Comparison of ENCODE assay signal across 27 cellular contexts in genomic region chr2:15860051-15860663, GRCh38.
"Had no signal": no experiment of that assay in that cellular context is flagged by ENCODE, and none has a peak within 500 bp of the region (broad histone marks: within the 10 kb centered on the region; RNA-seq: fewer than 3 reads in every experiment).

No MANE protein-coding gene starts in this region.

- DNase-seq: colonic mucosa; cortex of kidney; dermis blood vessel endothelial cell; dorsolateral prefrontal cortex; effector CD4-positive, alpha-beta T cell; effector CD8-positive, alpha-beta T cell; effector memory CD4-positive, alpha-beta T cell; effector memory CD8-positive, alpha-beta T cell; endodermal cell; erythroblast; esophagus squamous epithelium; foreskin fibroblast; foreskin keratinocyte; foreskin melanocyte; gastrocnemius medialis; glutamatergic neuron; head of caudate nucleus; heart left ventricle; heart right ventricle had no signal

- H3K27ac ChIP-seq: colonic mucosa, coronary artery, dorsolateral prefrontal cortex, epithelial cell of prostate, esophagus muscularis mucosa, esophagus squamous epithelium, foreskin keratinocyte, gastrocnemius medialis, gastroesophageal sphincter, heart left ventricle, heart right ventricle had no signal

- H3K36me3 ChIP-seq: colonic mucosa, esophagus muscularis mucosa, esophagus squamous epithelium, gastrocnemius medialis, gastroesophageal sphincter, heart left ventricle, heart right ventricle had no signal

- H3K27me3 ChIP-seq: colonic mucosa, esophagus squamous epithelium, foreskin keratinocyte, gastrocnemius medialis, gastroesophageal sphincter, heart left ventricle had no signal

- H3K4me1 ChIP-seq: colonic mucosa, esophagus muscularis mucosa, esophagus squamous epithelium, foreskin keratinocyte, gastrocnemius medialis, gastroesophageal sphincter, heart left ventricle, heart right ventricle had no signal

- H3K4me3 ChIP-seq: colonic mucosa, coronary artery, dorsolateral prefrontal cortex, esophagus muscularis mucosa, esophagus squamous epithelium, gastrocnemius medialis, gastroesophageal sphincter, heart left ventricle, heart right ventricle had no signal

- H3K9me3 ChIP-seq: colonic mucosa, esophagus muscularis mucosa, esophagus squamous epithelium, gastrocnemius medialis, gastroesophageal sphincter, heart left ventricle, heart right ventricle had no signal

- FAIRE-seq: colon, endometrium, endothelial cell of umbilical vein, frontal cortex had no signal
